ENCODE assay signal across 8 cellular contexts in genomic region chr5:141878771-141879759, GRCh38. TPM values are rescaled to one million over a fixed set of nuclear protein-coding genes. Genes with fewer than 3 reads are reported as not detected.
DNase-seq lines count a peak whose midpoint lies in the region; TF ChIP-seq lines count a peak whose summit lies in the region.

No MANE protein-coding gene starts in this region.

- 0 to 1% methylated on average over 25 to 28 of the region's 41 CpGs for WGBS in mesodermal cell (ENCODE audit: insufficient coverage in 2 of 2), 2 experiments

- H3K9me3 Mint-ChIP-seq in endothelial cell (ENCODE audit: unreplicated experiment): no peaks in the 10 kb centered on the region

- H3K4me1 Mint-ChIP-seq in endothelial cell (ENCODE audit: unreplicated experiment): peaks cover 69% of the 10 kb centered on the region

- peaks cover 19% of the 10 kb centered on the region for H3K27me3 Mint-ChIP-seq in endothelial cell (ENCODE audit: unreplicated experiment)

- peak overlapping the region; percentile 89 for H3K4me3 Mint-ChIP-seq in endothelial cell (ENCODE audit: unreplicated experiment)

- H3K36me3 ChIP-seq in mesodermal cell (ENCODE audit: control insufficient read depth, insufficient read depth, low read length): no peaks in the 10 kb centered on the region

- H3K36me3 Mint-ChIP-seq in endothelial cell (ENCODE audit: low read depth, unreplicated experiment): peaks cover 7% of the 10 kb centered on the region

- peak overlapping the region; percentile 62 for H3K27ac ChIP-seq in mesodermal cell (ENCODE audit: low read depth, low read length, severe bottlenecking)

- H3K9me3 ChIP-seq in mesodermal cell (ENCODE audit: control insufficient read depth, low read length): no peaks in the 10 kb centered on the region

- DNase-seq in CMK (ENCODE audit: low read depth): peak; percentile 72
- peak; percentile 89 for DNase-seq in GM20000 (ENCODE audit: low spot score)
- DNase-seq in HT-29 (ENCODE audit: low spot score): peak; percentile 100
- DNase-seq in NOMO-1 treated with dmso at 0.1 percent for 144 hours (lab: John Stamatoyannopoulos, UW; ENCODE audit: unreplicated experiment): peak; percentile 80
- DNase-seq in activated CD8-positive, alpha-beta memory T cell treated with anti-CD3 and anti-CD28 coated beads, Interleukin-2, amount 50 U/mL, for 24 hours (ENCODE audit: extremely low read depth): peak; percentile 78
- DNase-seq in endothelial cell (ENCODE audit: low spot score): peak; percentile 90
- peak; percentile 82 for DNase-seq in stimulated activated CD8-positive, alpha-beta memory T cell treated with anti-CD3 and anti-CD28 coated beads, Interleukin-15, amount 100 ng/mL, for 1 hour (ENCODE audit: low read depth)

- peaks cover 58% of the 10 kb centered on the region for H3K4me1 ChIP-seq in mesodermal cell (ENCODE audit: control insufficient read depth, insufficient read depth, low read length, poor library complexity, severe bottlenecking)

- H3K27ac Mint-ChIP-seq in endothelial cell (ENCODE audit: unreplicated experiment): peak overlapping the region; percentile 62

- peak overlapping the region; percentile 62 for H3K4me3 ChIP-seq in mesodermal cell (ENCODE audit: extremely low read depth, insufficient read depth, low read length, poor library complexity, severe bottlenecking)

- TF ChIP-seq CTCF in GM20000 (IDR thresholded peaks at IDR 0.05; ENCODE audit: extremely low read depth, missing control alignments) (peak; percentile 76), endothelial cell (IDR thresholded peaks at IDR 0.05; ENCODE audit: unreplicated experiment) (peak; percentile 79)

RNA-seq across cellular contexts. Expression of gene PCDH1, which starts 0.9 kb away (rescaled TPM):
- 108 and 131 TPM in 2 replicates for total RNA-seq in HT-29 (2014; rRNA removed; shearing (Covaris generic))
- total RNA-seq in endothelial cell (ENCODE audit: unreplicated experiment): 140 TPM
- polyA plus RNA-seq in mesodermal cell (2013, experiment 1 of 2): 25.9 TPM
- polyA plus RNA-seq in mesodermal cell (2013, experiment 2 of 2): 18.5 TPM

RNA-seq across cellular contexts. Expression of gene DELE1, which starts 44.6 kb away (rescaled TPM):
- total RNA-seq in HT-29 (2014; rRNA removed; shearing (Covaris generic)): 78.2 and 84.7 TPM in 2 replicates
- total RNA-seq in endothelial cell (ENCODE audit: unreplicated experiment): 115 TPM
- 51.6 TPM for polyA plus RNA-seq in mesodermal cell (2013, experiment 1 of 2)
- 46.5 TPM for polyA plus RNA-seq in mesodermal cell (2013, experiment 2 of 2)

Comparison
In these comparisons a context has a peak if more than half of its experiments do, and no peak if none do; other contexts are left out.
1. Peak in every context shown above with its lines: DNase-seq, H3K4me3 ChIP-seq and H3K27ac ChIP-seq.